Comparison of ENCODE assay signal across 15 cellular contexts in genomic region chr20:3042621-3043020, GRCh38. TPM values are rescaled to one million over a fixed set of nuclear protein-coding genes. Genes with fewer than 3 reads are reported as not detected.
A peak's percentile ranks its signal among the peaks of the same experiment; 100 is the strongest.
DNase-seq lines count a peak whose midpoint lies in the region; ATAC-seq, FAIRE-seq and TF ChIP-seq lines count a peak whose summit lies in the region.
"Had no signal": no experiment of that assay in that cellular context is flagged by ENCODE, and none has a peak within 500 bp of the region (broad histone marks: within the 10 kb centered on the region; RNA-seq: fewer than 3 reads in every experiment).

No MANE protein-coding gene starts in this region.

- no peak overlapping the region for H3K4me3 ChIP-seq in right atrium auricular region
- no peak overlapping the region for H3K4me3 ChIP-seq in prostate gland
- no peak overlapping the region for H3K4me3 ChIP-seq in trophoblast cell (ENCODE audit: low read depth, low read length)

- peaks cover 9% of the 10 kb centered on the region for H3K79me2 ChIP-seq in trophoblast cell (ENCODE audit: control insufficient read depth, insufficient read depth, low read length, poor library complexity)

- no peaks in the 10 kb centered on the region for H3K27me3 ChIP-seq in right atrium auricular region
- no peaks in the 10 kb centered on the region for H3K27me3 ChIP-seq in prostate gland (replicated peaks; ENCODE audit: insufficient read depth)
- no peaks in the 10 kb centered on the region for H3K27me3 ChIP-seq in trophoblast cell (ENCODE audit: insufficient read depth, low read length)

- no peaks in the 10 kb centered on the region for H3K9me3 Mint-ChIP-seq in WTC11
- H3K9me3 Mint-ChIP-seq in stimulated activated naive CD8-positive, alpha-beta T cell treated with anti-CD3 and anti-CD28 coated beads, Interleukin-15, amount 100 ng/mL, for 72 hours, result no peaks in the 10 kb centered on the region
- H3K9me3 Mint-ChIP-seq: activated naive CD8-positive, alpha-beta T cell treated with anti-CD3 and anti-CD28 coated beads for 36 hours; dendritic cell treated with granulocyte-macrophage colony-stimulating factor and Interleukin-4, amounts not matched to agents 40 ng/mL and 50 ng/mL, for 4 days had no signal

- H3K18ac ChIP-seq in trophoblast cell (ENCODE audit: low read length), result no peak overlapping the region

- H2BK5ac ChIP-seq in trophoblast cell (ENCODE audit: low read depth, low read length, poor library complexity), result no peak overlapping the region

- no peak overlapping the region for H4K12ac ChIP-seq in trophoblast cell (ENCODE audit: low read depth, low read length)

- H3K4me1 Mint-ChIP-seq in WTC11, result peaks cover 26% of the 10 kb centered on the region
- peaks cover 22% of the 10 kb centered on the region for H3K4me1 Mint-ChIP-seq in stimulated activated naive CD8-positive, alpha-beta T cell treated with anti-CD3 and anti-CD28 coated beads, Interleukin-15, amount 100 ng/mL, for 72 hours

- H2AFZ ChIP-seq in trophoblast cell (ENCODE audit: insufficient read depth, low read length, poor library complexity), result no peak overlapping the region

- intact Hi-C loops in prostate gland (cut with DNase I), result no loop called here

- DNase-seq in WTC11 (ENCODE audit: low spot score) (no peak), right atrium auricular region (ENCODE audit: low spot score) (peak; percentile 70), prostate gland (ENCODE audit: low spot score) (no peak), HTR-8/SVneo (ENCODE audit: insufficient read length, low spot score) (no peak), trophoblast cell (no peak)
- no peak for DNase-seq in stimulated activated naive CD8-positive, alpha-beta T cell treated with anti-CD3 and anti-CD28 coated beads, Interleukin-15, amount 100 ng/mL, for 72 hours
- DNase-seq: activated naive CD8-positive, alpha-beta T cell treated with anti-CD3 and anti-CD28 coated beads for 36 hours; islet precursor cell had no signal

- H2BK120ac ChIP-seq in trophoblast cell (ENCODE audit: insufficient read depth, low read length, poor library complexity), result no peak overlapping the region

- H3K36me3 Mint-ChIP-seq in WTC11, result peaks cover 29% of the 10 kb centered on the region

- H3K36me3 ChIP-seq in right atrium auricular region (peaks cover 24% of the 10 kb centered on the region), prostate gland (peaks cover 0 to 2% of the 10 kb centered on the region in 2 donors), trophoblast cell (ENCODE audit: control insufficient read depth in 1 of 2, insufficient read depth in 2 of 2, low read length in 2 of 2) (peaks cover 16 to 25% of the 10 kb centered on the region in 2 experiments)

- peak overlapping the region; percentile 86 for H3K27ac Mint-ChIP-seq in WTC11
- H3K27ac Mint-ChIP-seq in stimulated activated naive CD8-positive, alpha-beta T cell treated with anti-CD3 and anti-CD28 coated beads, Interleukin-15, amount 100 ng/mL, for 72 hours, result no peak overlapping the region
- H3K27ac Mint-ChIP-seq: activated naive CD8-positive, alpha-beta T cell treated with anti-CD3 and anti-CD28 coated beads for 36 hours; dendritic cell treated with granulocyte-macrophage colony-stimulating factor and Interleukin-4, amounts not matched to agents 40 ng/mL and 50 ng/mL, for 4 days had no signal

- no peak for TF ChIP-seq CTCF in C4-2B (conservative IDR thresholded peaks at IDR 0.05)
- TF ChIP-seq CTCF in WTC11 (IDR thresholded peaks at IDR 0.05), result no peak
- no peak for TF ChIP-seq CTCF in right atrium auricular region (IDR thresholded peaks at IDR 0.05)
- no peak for TF ChIP-seq CTCF in prostate gland (IDR thresholded peaks at IDR 0.05)

- no peak overlapping the region for H3K4me2 ChIP-seq in trophoblast cell (ENCODE audit: low read length)
- H3K4me2 ChIP-seq: KMS-11 had no signal

- no peaks in the 10 kb centered on the region for H3K9me3 ChIP-seq in right atrium auricular region
- H3K9me3 ChIP-seq in prostate gland, result no peaks in the 10 kb centered on the region
- H3K9me3 ChIP-seq in trophoblast cell (ENCODE audit: insufficient read depth, low read depth, low read length), result no peaks in the 10 kb centered on the region

- H3K14ac ChIP-seq in trophoblast cell (ENCODE audit: low read length), result no peak overlapping the region

- no peaks in the 10 kb centered on the region for H3K27me3 Mint-ChIP-seq in WTC11 (ENCODE audit: low read depth)
- H3K27me3 Mint-ChIP-seq in stimulated activated naive CD8-positive, alpha-beta T cell treated with anti-CD3 and anti-CD28 coated beads, Interleukin-15, amount 100 ng/mL, for 72 hours, result no peaks in the 10 kb centered on the region
- H3K27me3 Mint-ChIP-seq: activated naive CD8-positive, alpha-beta T cell treated with anti-CD3 and anti-CD28 coated beads for 36 hours; dendritic cell treated with granulocyte-macrophage colony-stimulating factor and Interleukin-4, amounts not matched to agents 40 ng/mL and 50 ng/mL, for 4 days had no signal

- H3K4me1 ChIP-seq in right atrium auricular region, result peaks cover 0 to 34% of the 10 kb centered on the region in 2 donors
- H3K4me1 ChIP-seq in prostate gland (replicated peaks), result peaks cover 13% of the 10 kb centered on the region
- peaks cover 3 to 7% of the 10 kb centered on the region in 2 experiments for H3K4me1 ChIP-seq in trophoblast cell (ENCODE audit: control insufficient read depth in 1 of 2, insufficient read depth in 2 of 2, low read length in 2 of 2)

- WGBS in prostate gland, result 78% methylated on average over 5 of the region's 5 CpGs
- WGBS in trophoblast cell (ENCODE audit: extremely low coverage, insufficient coverage, insufficient read length), result no CpG with 5 or more reads among the region's 5 CpGs

- no peak overlapping the region for H3K23ac ChIP-seq in trophoblast cell (ENCODE audit: low read length)

- H2BK12ac ChIP-seq in trophoblast cell (ENCODE audit: low read length), result no peak overlapping the region

- no peak overlapping the region for H4K91ac ChIP-seq in trophoblast cell (ENCODE audit: low read depth, low read length)

- peak overlapping the region; percentile 74 for H3K27ac ChIP-seq in C4-2B
- H3K27ac ChIP-seq in right atrium auricular region, result peak overlapping the region; percentile 59 to 61
- H3K27ac ChIP-seq in prostate gland, result peak overlapping the region; percentile 63 to 73
- H3K27ac ChIP-seq in trophoblast cell (ENCODE audit: low read depth, low read length), result no peak overlapping the region
- H3K27ac ChIP-seq: KMS-11 had no signal

- H3K79me1 ChIP-seq in trophoblast cell (ENCODE audit: low read length), result peaks cover 13% of the 10 kb centered on the region

- ATAC-seq in WTC11 (no peak), GM18858 (IDR thresholded peaks at IDR 0.05; ENCODE audit: unreplicated experiment) (no peak)
- ATAC-seq in stimulated activated naive CD8-positive, alpha-beta T cell treated with anti-CD3 and anti-CD28 coated beads, Interleukin-15, amount 100 ng/mL, for 72 hours, result no peak
- ATAC-seq: activated CD4-positive, CD25-positive, alpha-beta regulatory T cell treated with anti-CD3 and anti-CD28 coated beads, Interleukin-2, amount 50 U/mL, for 24 hours had no signal

- H3K9ac ChIP-seq in trophoblast cell (ENCODE audit: low read length), result no peak overlapping the region
- H3K9ac ChIP-seq: KMS-11 had no signal

- FAIRE-seq in HTR-8/SVneo (lab: Jason Lieb, UNC), result no peak
- FAIRE-seq: urothelium cell line had no signal

- H2AK5ac ChIP-seq in trophoblast cell (ENCODE audit: low read length), result no peak overlapping the region

- H3K4ac ChIP-seq in trophoblast cell (ENCODE audit: low read depth, low read length), result no peak overlapping the region

- CTCF ChIA-PET in WTC11 (lab: Charles Lee), result interaction anchor here (0.6 to 2.7 kb wide), 10 partner anchors 10 to 368 kb away, joined by 3 to 13 read pairs (median 3); partner anchors contain the start of gene TMEM239

- H3K4me3 Mint-ChIP-seq in WTC11, result peak overlapping the region; percentile 48
- H3K4me3 Mint-ChIP-seq in stimulated activated naive CD8-positive, alpha-beta T cell treated with anti-CD3 and anti-CD28 coated beads, Interleukin-15, amount 100 ng/mL, for 72 hours, result no peak overlapping the region
- H3K4me3 Mint-ChIP-seq: activated naive CD8-positive, alpha-beta T cell treated with anti-CD3 and anti-CD28 coated beads for 36 hours; dendritic cell treated with granulocyte-macrophage colony-stimulating factor and Interleukin-4, amounts not matched to agents 40 ng/mL and 50 ng/mL, for 4 days had no signal

- TF ChIP-seq POLR2A in prostate gland (IDR thresholded peaks at IDR 0.05), result no peak

- POLR2A ChIA-PET in WTC11 (lab: Charles Lee), result no interaction called here

- no peak overlapping the region for H4K8ac ChIP-seq in trophoblast cell (ENCODE audit: low read depth, low read length)

TF ChIP-seq in WTC11, 78 proteins besides CTCF, POLR2A, EP300 and RAD21 (continues in another document):
- TF ChIP-seq ZNF121 (CRISPR knock-in tag; IDR thresholded peaks at IDR 0.05), result no peak
- no peak for TF ChIP-seq CREB1 (CRISPR knock-in tag; IDR thresholded peaks at IDR 0.05)
- TF ChIP-seq NR3C1 (CRISPR knock-in tag; conservative IDR thresholded peaks at IDR 0.05; ENCODE audit: low read depth), result no peak
- no peak for TF ChIP-seq ZNF396 (CRISPR knock-in tag; IDR thresholded peaks at IDR 0.05; ENCODE audit: borderline replicate concordance)

RNA-seq across cellular contexts. Expression of gene GNRH2, which starts 0.8 kb away (rescaled TPM):
- total RNA-seq in WTC11 (2021), result 0.44 to 1.1 TPM (median 0.50 TPM) in 3 replicates
- not detected for total RNA-seq in right atrium auricular region
- total RNA-seq in prostate gland, result not detected
- polyA plus RNA-seq in trophoblast cell (2013), result 0.44 TPM in 1 of 2 replicates, not detected in the other

RNA-seq across cellular contexts. Expression of gene MRPS26, which starts 3.2 kb away (rescaled TPM):
- 105 to 111 TPM (median 110 TPM) in 3 replicates for total RNA-seq in WTC11 (2021)
- 10 to 100 TPM; 44.7 to 45.4 TPM for total RNA-seq in right atrium auricular region
- 100 to 1,000 TPM in 1 of 2 donors, 10 to 100 TPM in 1; 75.8 to 129 TPM for total RNA-seq in prostate gland
- polyA plus RNA-seq in trophoblast cell (2013), result 26.6 and 30.1 TPM in 2 replicates

RNA-seq across cellular contexts. Expression of gene OXT, which starts 28.8 kb away (rescaled TPM):
- total RNA-seq in WTC11 (2021) (not detected in 3 replicates), right atrium auricular region (not detected), prostate gland (1 to 10 TPM in 1 of 2 donors, not detected in 1; 9.8 TPM)
- polyA plus RNA-seq in trophoblast cell (2013), result 0.12 TPM in 1 of 2 replicates, not detected in the other
- polyA plus RNA-seq: neural cell had no signal

RNA-seq across cellular contexts. Expression of gene AVP, which starts 41.9 kb away (rescaled TPM):
- total RNA-seq in WTC11 (2021) (0.32 to 0.50 TPM (median 0.34 TPM) in 3 replicates), right atrium auricular region (not detected), prostate gland (1 to 10 TPM in 1 of 2 donors, not detected in 1; 3.1 TPM)
- polyA plus RNA-seq in trophoblast cell (2013), result not detected in 2 replicates
- total RNA-seq: activated naive CD8-positive, alpha-beta T cell treated with anti-CD3 and anti-CD28 coated beads for 36 hours had no signal
- polyA plus RNA-seq: neural cell had no signal
